Comparison of ENCODE assay signal across 8 cellular contexts in the genomic region with DNA sequence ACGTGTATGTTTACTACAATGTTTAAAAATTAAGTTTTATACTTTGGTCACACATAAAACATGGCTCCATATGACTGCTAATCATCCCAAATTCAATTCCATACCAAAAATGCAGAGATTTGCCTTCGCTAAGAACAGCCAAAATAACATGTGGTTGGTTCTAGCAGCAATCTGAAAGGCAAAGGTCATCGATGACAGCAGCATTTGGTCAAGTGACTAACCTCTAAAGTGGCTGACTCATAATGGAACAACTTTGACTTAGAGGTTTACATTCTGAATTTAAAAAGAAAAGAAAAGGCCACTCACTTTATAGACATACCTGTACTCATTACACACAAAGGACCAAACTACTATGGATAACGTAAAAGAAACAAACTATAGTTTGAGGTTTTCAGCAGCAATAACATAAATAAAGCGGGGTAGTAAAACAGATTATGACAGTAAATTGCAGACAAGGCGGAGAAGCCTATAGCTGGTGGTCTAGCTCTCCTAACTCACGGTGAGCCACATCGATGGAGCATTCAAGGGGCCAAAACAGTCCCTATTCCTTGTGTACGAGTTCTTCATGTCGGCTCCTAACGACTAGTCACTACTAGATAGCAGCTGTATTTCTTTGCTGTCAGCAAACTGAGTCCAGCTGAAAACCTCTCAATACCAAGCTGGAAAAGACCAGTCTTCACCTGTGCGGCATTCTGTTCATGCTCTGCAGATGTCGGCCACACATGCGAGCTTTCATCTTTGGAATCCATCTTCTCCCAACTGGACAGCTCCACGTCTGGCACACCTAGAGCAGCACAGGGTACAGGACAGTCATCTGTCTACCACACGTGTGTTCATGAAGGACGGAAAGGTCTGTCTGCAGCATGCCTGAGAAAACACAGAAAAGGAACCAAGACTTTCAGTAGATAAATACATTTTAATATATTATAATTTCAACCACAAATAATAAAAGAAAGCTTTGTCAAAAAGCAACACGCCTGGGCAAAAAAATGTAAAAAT. TPM values are rescaled to one million over a fixed set of nuclear protein-coding genes. Genes with fewer than 3 reads are reported as not detected.
DNase-seq lines count a peak whose midpoint lies in the region; ATAC-seq, FAIRE-seq and TF ChIP-seq lines count a peak whose summit lies in the region.

No MANE protein-coding gene starts in this region.

- H3K4me3 Mint-ChIP-seq in astrocyte (ENCODE audit: unreplicated experiment): no peak overlapping the region

- no peak for TF ChIP-seq CTCF in astrocyte (IDR thresholded peaks at IDR 0.05; ENCODE audit: insufficient read depth, low read depth, low read length)

- H4K8ac ChIP-seq in neuronal stem cell (ENCODE audit: low read depth, low read length): no peak overlapping the region

- H3K27me3 Mint-ChIP-seq in astrocyte (ENCODE audit: low read depth, unreplicated experiment): no peaks in the 10 kb centered on the region

- H3K36me3 Mint-ChIP-seq in astrocyte (ENCODE audit: low read depth, unreplicated experiment): peaks cover 7% of the 10 kb centered on the region

- H3K4me2 ChIP-seq in astrocyte (ENCODE audit: low read length) (peak overlapping the region; percentile 76), neuronal stem cell (ENCODE audit: insufficient read depth, low read length, poor library complexity, severe bottlenecking) (no peak overlapping the region)

- no peak overlapping the region for H3K27ac ChIP-seq in astrocyte (ENCODE audit: low read depth, low read length)
- no peak overlapping the region for H3K27ac ChIP-seq in neuronal stem cell (replicated peaks; ENCODE audit: low read length)

- H3K79me1 ChIP-seq in neuronal stem cell (ENCODE audit: low read depth, low read length): no peaks in the 10 kb centered on the region

- no peak overlapping the region for H3K18ac ChIP-seq in neuronal stem cell (ENCODE audit: low read length)

- H3K27me3 ChIP-seq in astrocyte (ENCODE audit: insufficient read depth, low read length) (no peaks in the 10 kb centered on the region), neuronal stem cell (ENCODE audit: control insufficient read depth in 3 of 3, insufficient read depth in 3 of 3, low read depth in 1 of 3, low read length in 3 of 3) (no peaks in the 10 kb centered on the region)

- no peak overlapping the region for H3K9ac ChIP-seq in astrocyte (ENCODE audit: low read length)
- H3K9ac ChIP-seq in neuronal stem cell (ENCODE audit: low read depth, low read length, poor library complexity): no peak overlapping the region

- H4K20me1 ChIP-seq in astrocyte (ENCODE audit: insufficient read depth, low read length): peaks cover 26% of the 10 kb centered on the region

- H3K4me3 ChIP-seq in astrocyte (ENCODE audit: insufficient read depth, low read depth, low read length) (peak overlapping the region; percentile 17), neuronal stem cell (ENCODE audit: low read length in 2 of 2) (no peak overlapping the region)

- peaks cover 11% of the 10 kb centered on the region for H3K4me1 Mint-ChIP-seq in astrocyte (ENCODE audit: low read depth, unreplicated experiment)

- H2AK5ac ChIP-seq in neuronal stem cell (ENCODE audit: low read depth, low read length): no peak overlapping the region

- H2BK120ac ChIP-seq in neuronal stem cell (ENCODE audit: low read depth, low read length): no peak overlapping the region

- no peak overlapping the region for H3K14ac ChIP-seq in neuronal stem cell (ENCODE audit: low read length)

- H3K79me2 ChIP-seq in astrocyte (ENCODE audit: insufficient read depth, low read length): no peaks in the 10 kb centered on the region

- peak overlapping the region; percentile 37 for H3K27ac Mint-ChIP-seq in astrocyte (ENCODE audit: unreplicated experiment)

- no peaks in the 10 kb centered on the region for H3K9me3 Mint-ChIP-seq in astrocyte (ENCODE audit: unreplicated experiment)

- H3K4ac ChIP-seq in neuronal stem cell (ENCODE audit: low read length): no peak overlapping the region

- H2BK5ac ChIP-seq in neuronal stem cell (ENCODE audit: low read length): no peak overlapping the region

- no peak overlapping the region for H2BK12ac ChIP-seq in neuronal stem cell (ENCODE audit: low read length)

- H2BK15ac ChIP-seq in neuronal stem cell (ENCODE audit: low read length): no peak overlapping the region

- H3K9me3 ChIP-seq in astrocyte (ENCODE audit: insufficient read depth, low read depth, low read length): no peaks in the 10 kb centered on the region
- H3K9me3 ChIP-seq in neuronal stem cell (replicated peaks in 1 of 2; ENCODE audit: control insufficient read depth in 2 of 2, insufficient read depth in 1 of 2, low read depth in 1 of 2, low read length in 2 of 2): no peaks in the 10 kb centered on the region

- peaks cover 3% of the 10 kb centered on the region for H3K36me3 ChIP-seq in astrocyte (ENCODE audit: insufficient read depth, low read length)
- H3K36me3 ChIP-seq in neuronal stem cell (replicated peaks in 1 of 2; ENCODE audit: control insufficient read depth in 2 of 2, insufficient read depth in 2 of 2, low read length in 2 of 2): peaks cover 8 to 27% of the 10 kb centered on the region in 2 donors

- no peak overlapping the region for H4K91ac ChIP-seq in neuronal stem cell (ENCODE audit: low read depth, low read length, poor library complexity)

- FAIRE-seq in astrocyte (lab: Jason Lieb, UNC) (peak; percentile 56), urothelium cell line (lab: Jason Lieb, UNC) (no peak)

- H2AFZ ChIP-seq in astrocyte (ENCODE audit: low read depth, low read length) (no peak overlapping the region), neuronal stem cell (ENCODE audit: low read length) (no peak overlapping the region)

- ATAC-seq in GM19463 (IDR thresholded peaks at IDR 0.05; ENCODE audit: unreplicated experiment) (peak; percentile 83), HG03439 (IDR thresholded peaks at IDR 0.05; ENCODE audit: unreplicated experiment) (peak; percentile 94)

- peak; percentile 40 for DNase-seq in DMS53 treated with DMSO at 0.1 percent for 48 hours (lab: John Stamatoyannopoulos, UW; ENCODE audit: unreplicated experiment)
- DNase-seq in astrocyte (ENCODE audit: low read depth): peak; percentile 93
- DNase-seq in urothelium cell line (ENCODE audit: low spot score): peak; percentile 54
- no peak for DNase-seq in DMS 273 treated with DMSO at 0.1 percent for 48 hours (lab: John Stamatoyannopoulos, UW)
- DNase-seq in neuronal stem cell (ENCODE audit: low spot score): no peak
- no peak for DNase-seq in NCI-H1092 (lab: John Stamatoyannopoulos, UW)

- WGBS in neuronal stem cell (ENCODE audit: extremely low coverage in 2 of 2, insufficient read length in 2 of 2, insufficient replicate concordance in 1 of 2), 2 donors: no CpG with 5 or more reads among the region's 18 CpGs

- no peak overlapping the region for H3K23ac ChIP-seq in neuronal stem cell (ENCODE audit: low read depth, low read length, poor library complexity)

- H3K4me1 ChIP-seq in astrocyte (ENCODE audit: insufficient read depth, low read length) (peaks cover 11% of the 10 kb centered on the region), neuronal stem cell (ENCODE audit: control insufficient read depth in 2 of 2, insufficient read depth in 1 of 2, low read depth in 1 of 2, low read length in 2 of 2) (no peaks in the 10 kb centered on the region)

RNA-seq across cellular contexts. Expression of a gene that starts 42.1 kb away (rescaled TPM):
- 9.6 and 10.1 TPM in 2 replicates for total RNA-seq in astrocyte
- polyA plus RNA-seq in neuronal stem cell (2013, experiment 1 of 2): 4.6 TPM
- polyA plus RNA-seq in neuronal stem cell (2013, experiment 2 of 2): 4.9 TPM

Comparison
In these comparisons a context has a peak if more than half of its experiments do, and no peak if none do; other contexts are left out.
1. DNase-seq: peak in DMS53 treated with DMSO at 0.1 percent for 48 hours (single experiment), astrocyte (single experiment) and urothelium cell line (single experiment); none in DMS 273 treated with DMSO at 0.1 percent for 48 hours (single experiment), neuronal stem cell (single experiment) and NCI-H1092 (single experiment).